Comparison of ENCODE assay signal across 29 cellular contexts in the genomic region with DNA sequence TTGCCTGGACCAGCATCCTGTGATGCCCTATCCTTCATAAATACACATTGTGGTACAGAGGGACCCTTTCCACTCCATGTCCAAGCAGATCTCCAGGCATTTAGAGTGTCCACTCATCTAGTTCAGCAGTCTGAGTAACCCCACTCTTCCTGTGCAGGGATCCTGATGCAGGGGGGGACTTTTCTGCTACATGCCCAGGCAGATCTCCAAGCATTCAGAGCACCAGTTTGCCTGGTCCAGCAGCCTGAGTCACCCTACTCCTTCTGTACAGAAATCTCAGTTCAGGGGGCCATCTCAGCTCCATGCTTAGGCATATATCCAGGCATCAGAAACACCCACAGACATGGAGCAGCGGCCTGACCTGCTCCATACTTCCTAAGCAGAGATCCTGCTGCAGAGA.
DNase-seq lines count a peak whose midpoint lies in the region; ATAC-seq, FAIRE-seq and TF ChIP-seq lines count a peak whose summit lies in the region.
"Had no signal": no experiment of that assay in that cellular context is flagged by ENCODE, and none has a peak within 500 bp of the region (broad histone marks: within the 10 kb centered on the region; RNA-seq: fewer than 3 reads in every experiment).

No MANE protein-coding gene starts in this region.

- no peaks in the 10 kb centered on the region for H3K4me1 Mint-ChIP-seq in GM23338
- H3K4me1 Mint-ChIP-seq: activated naive CD8-positive, alpha-beta T cell treated with anti-CD3 and anti-CD28 coated beads, Interleukin-2, amount 10 ng/mL, durations not matched to agents 7 days and 5 days; CD4-positive, CD25-positive, alpha-beta regulatory T cell had no signal

- TF ChIP-seq POLR2A in breast epithelium (IDR thresholded peaks at IDR 0.05) (no peak), GM12878 (IDR thresholded peaks at IDR 0.05; ENCODE audit: low read depth, low read length) (no peak)

- no peaks in the 10 kb centered on the region for H3F3A ChIP-seq in GM23338 (replicated peaks; ENCODE audit: low read depth)

- no peak overlapping the region for H3K4me3 ChIP-seq in mammary epithelial cell (replicated peaks in 1 of 3; ENCODE audit: insufficient read depth in 1 of 3, low read depth in 2 of 3, low read length in 3 of 3)
- H3K4me3 ChIP-seq in breast epithelium = no peak overlapping the region
- H3K4me3 ChIP-seq in GM12878 = no peak overlapping the region
- H3K4me3 ChIP-seq in fibroblast of the aortic adventitia (ENCODE audit: low read depth, low read length) = no peak overlapping the region
- no peak overlapping the region for H3K4me3 ChIP-seq in ascending aorta
- H3K4me3 ChIP-seq in GM23338 = no peak overlapping the region
- H3K4me3 ChIP-seq: gastroesophageal sphincter, K562, left lung, SK-N-MC had no signal

- in situ Hi-C loops in mammary epithelial cell (cut with MboI; ENCODE audit: low sequenced_read_pairs in 2 of 2) (no loop called here), GM12878 (cut with MboI) (loop anchor here (5.0 kb wide), 1 partner anchor 1092 kb away; a partner anchor contains a TSS)

- H3K9ac ChIP-seq in mammary epithelial cell (ENCODE audit: insufficient read depth, low read length) = no peak overlapping the region
- H3K9ac ChIP-seq in GM12878 (ENCODE audit: control insufficient read depth, insufficient read depth, low read length) = no peak overlapping the region

- no peak overlapping the region for H3K4me3 Mint-ChIP-seq in GM23338
- H3K4me3 Mint-ChIP-seq: activated naive CD8-positive, alpha-beta T cell treated with anti-CD3 and anti-CD28 coated beads, Interleukin-2, amount 10 ng/mL, durations not matched to agents 7 days and 5 days; CD4-positive, CD25-positive, alpha-beta regulatory T cell; T-helper 1 cell treated with Interleukin-12 subunit alpha and Interleukin-12 subunit beta and Interleukin-4 antibody, amounts not matched to agents 30 μg/mL and 1 μg/mL, for 36 hours had no signal

- H3K9me2 ChIP-seq in GM23338 (ENCODE audit: insufficient read depth) = no peaks in the 10 kb centered on the region

- no peak for TF ChIP-seq RAD21 in GM12878 (IDR thresholded peaks at IDR 0.05; ENCODE audit: insufficient read depth, low read depth, low read length)

- WGBS in mammary epithelial cell (ENCODE audit: low coverage, missing lambda C conversion rate) = 60% methylated on average over 1 of the region's 1 CpG
- WGBS in GM12878 (ENCODE audit: insufficient coverage, insufficient replicate concordance, low lambda C conversion rate, missing lambda C conversion rate) = 0% methylated on average over 1 of the region's 1 CpG

- dilution Hi-C loops in mammary epithelial cell (cut with HindIII; ENCODE audit: low sequenced_read_pairs) = no loop called here

- POLR2A ChIA-PET in GM12878 (lab: Charles Lee) = no interaction called here

- no peak for TF ChIP-seq EP300 in GM12878 (IDR thresholded peaks at IDR 0.05; ENCODE audit: borderline replicate concordance in 1 of 2, control insufficient read depth in 1 of 2, low read depth in 2 of 2, low read length in 2 of 2)

- TF ChIP-seq CTCF in mammary epithelial cell (conservative IDR thresholded peaks at IDR 0.05 in 1 of 2, IDR thresholded peaks at IDR 0.05 in 1 of 2; ENCODE audit: extremely low read depth in 1 of 2, insufficient read depth in 1 of 2, low read depth in 1 of 2, low read length in 2 of 2) = no peak
- TF ChIP-seq CTCF in breast epithelium (IDR thresholded peaks at IDR 0.05) = no peak
- TF ChIP-seq CTCF in GM12878 (IDR thresholded peaks at IDR 0.05 in 2 of 3, conservative IDR thresholded peaks at IDR 0.05 in 1 of 3; ENCODE audit: control insufficient read depth in 2 of 3, extremely low read depth in 1 of 3, insufficient read depth in 1 of 3, low read depth in 3 of 3, low read length in 3 of 3) = no peak
- TF ChIP-seq CTCF in fibroblast of the aortic adventitia (IDR thresholded peaks at IDR 0.05; ENCODE audit: insufficient read depth, low read length) = no peak
- no peak for TF ChIP-seq CTCF in ascending aorta (IDR thresholded peaks at IDR 0.05)
- no peak for TF ChIP-seq CTCF in GM23338 (conservative IDR thresholded peaks at IDR 0.05; ENCODE audit: low read depth in 2 of 2)

- intact Hi-C loops in mammary epithelial cell (cut with micrococcal nuclease) (loop anchor here (2.0 kb wide), 1 partner anchor 182 kb away; no protein-coding TSS in a partner anchor), breast epithelium (cut with DNase I; ENCODE audit: low total_unique reads) (no loop called here), GM12878 (cut with micrococcal nuclease; ENCODE audit: unreplicated experiment) (loop anchor here (5.0 kb wide), 1 partner anchor 177 kb away; no protein-coding TSS in a partner anchor), ascending aorta (cut with DNase I) (no loop called here)

- no TSS peak for BruUV-seq in mammary epithelial cell (replicated peaks; lab: Mats Ljungman, UMichigan)
- BruUV-seq in GM12878 (replicated peaks; lab: Mats Ljungman, UMichigan) = no TSS peak

- H3K9me3 Mint-ChIP-seq in GM23338 = no peaks in the 10 kb centered on the region

- H3K4me1 ChIP-seq in mammary epithelial cell (ENCODE audit: insufficient read depth, low read length) (peaks cover 14% of the 10 kb centered on the region), breast epithelium (no peaks in the 10 kb centered on the region), GM12878 (ENCODE audit: control insufficient read depth, insufficient read depth, low read length) (no peaks in the 10 kb centered on the region), ascending aorta (no peaks in the 10 kb centered on the region), GM23338 (ENCODE audit: insufficient read depth) (no peaks in the 10 kb centered on the region)
- H3K4me1 ChIP-seq: gastroesophageal sphincter, left lung had no signal

- no peak for FAIRE-seq in GM12878 (lab: Jason Lieb, UNC)
- FAIRE-seq: endothelial cell of umbilical vein, K562, urothelium cell line had no signal

- no peaks in the 10 kb centered on the region for H3K36me3 Mint-ChIP-seq in GM23338 (ENCODE audit: low read depth)
- H3K36me3 Mint-ChIP-seq: activated naive CD8-positive, alpha-beta T cell treated with anti-CD3 and anti-CD28 coated beads, Interleukin-2, amount 10 ng/mL, durations not matched to agents 7 days and 5 days; CD4-positive, CD25-positive, alpha-beta regulatory T cell had no signal

- RAD21 ChIA-PET in GM12878 (lab: Charles Lee; ENCODE audit: unreplicated experiment) = no interaction called here

- peak overlapping the region; percentile 81 for H2AFZ ChIP-seq in mammary epithelial cell (ENCODE audit: low read depth, low read length)
- no peak overlapping the region for H2AFZ ChIP-seq in GM12878 (ENCODE audit: control insufficient read depth, low read depth, low read length)
- H2AFZ ChIP-seq in GM23338 = no peak overlapping the region

- DNase-seq in mammary epithelial cell = peak; percentile 82
- no peak for DNase-seq in breast epithelium (ENCODE audit: low spot score in 2 of 2)
- DNase-seq in GM12878 (ENCODE audit: low read depth, low spot score) = no peak
- DNase-seq in fibroblast of the aortic adventitia (ENCODE audit: low read depth) = peak; percentile 9
- no peak for DNase-seq in NCI-H2081 (lab: John Stamatoyannopoulos, UW)
- no peak for DNase-seq in ascending aorta (ENCODE audit: low spot score in 2 of 2)
- no peak for DNase-seq in GM23338 (ENCODE audit: low spot score)
- DNase-seq in NCI-H1436 treated with DMSO at 0.1 percent for 48 hours (lab: John Stamatoyannopoulos, UW) = no peak
- DNase-seq: activated CD4-positive, alpha-beta T cell treated with anti-CD3 and anti-CD28 coated beads for 4 hours; activated effector memory CD4-positive, alpha-beta T cell treated with anti-CD3 and anti-CD28 coated beads, Interleukin-2, amount 50 U/mL, for 16 hours; activated naive CD8-positive, alpha-beta T cell treated with anti-CD3 and anti-CD28 coated beads, Interleukin-2, amount 10 ng/mL, durations not matched to agents 7 days and 5 days; activated T-cell treated with anti-CD3 and anti-CD28 coated beads for 4 hours; CD4-positive, CD25-positive, alpha-beta regulatory T cell; cerebellar nuclear complex; hippocampal formation; left lung; MM.1S; NCI-H446; NCI-H82; RPMI8226; stimulated activated CD4-positive, alpha-beta T cell treated with anti-CD3 and anti-CD28 coated beads, Interleukin-15, amount 100 ng/mL, for 24 hours; stimulated activated naive CD4-positive, alpha-beta T cell had no signal

- no peak overlapping the region for H3K27ac Mint-ChIP-seq in GM23338
- H3K27ac Mint-ChIP-seq: activated naive CD8-positive, alpha-beta T cell treated with anti-CD3 and anti-CD28 coated beads, Interleukin-2, amount 10 ng/mL, durations not matched to agents 7 days and 5 days; CD4-positive, CD25-positive, alpha-beta regulatory T cell; T-helper 1 cell treated with Interleukin-12 subunit alpha and Interleukin-12 subunit beta and Interleukin-4 antibody, amounts not matched to agents 30 μg/mL and 1 μg/mL, for 36 hours had no signal

- H3K79me2 ChIP-seq in mammary epithelial cell (ENCODE audit: insufficient read depth, low read length) (no peaks in the 10 kb centered on the region), GM12878 (ENCODE audit: control insufficient read depth, insufficient read depth, low read length) (no peaks in the 10 kb centered on the region), GM23338 (replicated peaks; ENCODE audit: insufficient read depth) (no peaks in the 10 kb centered on the region)

- SMC1A ChIA-PET in GM12878 (lab: Charles Lee; ENCODE audit: uncharacterized antibody, unreplicated experiment) = interaction anchor here (0.6 kb wide), 1 partner anchor 901 kb away, joined by 3 read pairs; no protein-coding TSS in a partner anchor

- H3K27ac ChIP-seq in mammary epithelial cell (ENCODE audit: insufficient read depth, low read depth, low read length) (no peak overlapping the region), breast epithelium (no peak overlapping the region), GM12878 (ENCODE audit: control insufficient read depth, insufficient read depth) (no peak overlapping the region), ascending aorta (no peak overlapping the region), GM23338 (ENCODE audit: low read depth) (no peak overlapping the region)
- H3K27ac ChIP-seq: 22Rv1, gastroesophageal sphincter, left lung, SK-N-MC had no signal

- CTCF ChIA-PET in mammary epithelial cell (lab: Charles Lee; ENCODE audit: low non-redundant PET) = no interaction called here
- CTCF ChIA-PET in GM12878 (lab: Yijun Ruan, JAX) = interaction anchor here (0.6 to 1.2 kb wide), 4 partner anchors 175 to 1091 kb away, joined by 3 read pairs; no protein-coding TSS in a partner anchor

- ATAC-seq in GM12878 (peak; percentile 26; the same call in 2 of the 3 replicates), GM23338 (no peak)

- H3K9me3 ChIP-seq in mammary epithelial cell (replicated peaks; ENCODE audit: insufficient read depth, low read length) (no peaks in the 10 kb centered on the region), breast epithelium (no peaks in the 10 kb centered on the region), GM12878 (replicated peaks; ENCODE audit: control insufficient read depth, insufficient read depth, low read length) (no peaks in the 10 kb centered on the region), ascending aorta (no peaks in the 10 kb centered on the region)
- H3K9me3 ChIP-seq: gastroesophageal sphincter, left lung had no signal

- H3K27me3 ChIP-seq in mammary epithelial cell (ENCODE audit: insufficient read depth, low read length) (no peaks in the 10 kb centered on the region), breast epithelium (no peaks in the 10 kb centered on the region), GM12878 (replicated peaks in 1 of 2; ENCODE audit: control insufficient read depth in 2 of 2, insufficient read depth in 2 of 2, low read length in 1 of 2) (no peaks in the 10 kb centered on the region), ascending aorta (no peaks in the 10 kb centered on the region), GM23338 (ENCODE audit: insufficient read depth) (no peaks in the 10 kb centered on the region)
- H3K27me3 ChIP-seq: gastroesophageal sphincter, left lung had no signal

- H3K36me3 ChIP-seq in mammary epithelial cell (ENCODE audit: insufficient read depth, low read length) = no peaks in the 10 kb centered on the region
- no peaks in the 10 kb centered on the region for H3K36me3 ChIP-seq in breast epithelium
- H3K36me3 ChIP-seq in GM12878 (ENCODE audit: control insufficient read depth in 2 of 2, insufficient read depth in 2 of 2, low read length in 1 of 2) = no peaks in the 10 kb centered on the region
- H3K36me3 ChIP-seq in ascending aorta = no peaks in the 10 kb centered on the region
- no peaks in the 10 kb centered on the region for H3K36me3 ChIP-seq in GM23338 (ENCODE audit: insufficient read depth)
- H3K36me3 ChIP-seq: gastroesophageal sphincter, left lung had no signal

- H4K20me1 ChIP-seq in mammary epithelial cell (ENCODE audit: insufficient read depth, low read length) (no peaks in the 10 kb centered on the region), GM12878 (ENCODE audit: control insufficient read depth, insufficient read depth) (no peaks in the 10 kb centered on the region), GM23338 (replicated peaks; ENCODE audit: insufficient read depth) (no peaks in the 10 kb centered on the region)

- H3K27me3 Mint-ChIP-seq in GM23338 (ENCODE audit: insufficient read depth, low read depth, poor library complexity) = no peaks in the 10 kb centered on the region
- H3K27me3 Mint-ChIP-seq: activated naive CD8-positive, alpha-beta T cell treated with anti-CD3 and anti-CD28 coated beads, Interleukin-2, amount 10 ng/mL, durations not matched to agents 7 days and 5 days; CD4-positive, CD25-positive, alpha-beta regulatory T cell had no signal

- no peak overlapping the region for H3K4me2 ChIP-seq in mammary epithelial cell (ENCODE audit: insufficient read depth, low read depth, low read length)
- H3K4me2 ChIP-seq in GM12878 (ENCODE audit: control insufficient read depth, insufficient read depth) = no peak overlapping the region
- H3K4me2 ChIP-seq in GM23338 = no peak overlapping the region

Comparison
In these comparisons a context has a peak if more than half of its experiments do, and no peak if none do; other contexts are left out.
1. DNase-seq: peak in mammary epithelial cell (single experiment) and fibroblast of the aortic adventitia (single experiment); none in breast epithelium (0 of 2), GM12878 (single experiment), NCI-H2081 (0 of 2), ascending aorta (0 of 2), GM23338 (single experiment) and NCI-H1436 treated with DMSO at 0.1 percent for 48 hours (single experiment).
2. intact Hi-C loops: an anchor here in mammary epithelial cell (2.0 kb wide) and GM12878 (5.0 kb wide); none called in breast epithelium and ascending aorta.